In genomic region chr2:104656496-104657310, GRCh38 we compare ENCODE assay signal across 23 cellular contexts.
DNase-seq lines count a peak whose midpoint lies in the region; ATAC-seq, FAIRE-seq and TF ChIP-seq lines count a peak whose summit lies in the region.
"Had no signal": no experiment of that assay in that cellular context is flagged by ENCODE, and none has a peak within 500 bp of the region (broad histone marks: within the 10 kb centered on the region; RNA-seq: fewer than 3 reads in every experiment).

No MANE protein-coding gene starts in this region.

- POLR2A ChIA-PET in HepG2 (lab: Yijun Ruan, JAX), result no interaction called here
- POLR2A ChIA-PET in naive thymus-derived CD4-positive, alpha-beta T cell (lab: Charles Lee), result no interaction called here

- H3K4me3 Mint-ChIP-seq in nephron progenitor cell, result peak overlapping the region; percentile 69
- H3K4me3 Mint-ChIP-seq in naive thymus-derived CD4-positive, alpha-beta T cell, result no peak overlapping the region
- H3K4me3 Mint-ChIP-seq: activated naive CD4-positive, alpha-beta T cell treated with anti-CD3 and anti-CD28 coated beads for 36 hours; activated T-cell treated with anti-CD3 and anti-CD28 coated beads, Interleukin-2, amount 50 U/mL, for 4 hours; CD8-positive, alpha-beta T cell had no signal

- no peak for TF ChIP-seq POLR2A in HepG2 (IDR thresholded peaks at IDR 0.05; ENCODE audit: insufficient read depth in 1 of 2, low read depth in 2 of 2, low read length in 2 of 2)

- no peak overlapping the region for H3K27ac ChIP-seq in liver (ENCODE audit: low read depth in 1 of 2, low read length in 2 of 2)
- H3K27ac ChIP-seq in HepG2 (ENCODE audit: extremely low read length, insufficient read depth, low read length), result no peak overlapping the region
- H3K27ac ChIP-seq in naive thymus-derived CD4-positive, alpha-beta T cell (ENCODE audit: low read depth, low read length), result no peak overlapping the region
- H3K27ac ChIP-seq: epithelial cell of prostate, foreskin keratinocyte had no signal

- H3K9me3 Mint-ChIP-seq in nephron progenitor cell, result no peaks in the 10 kb centered on the region
- H3K9me3 Mint-ChIP-seq in naive thymus-derived CD4-positive, alpha-beta T cell, result peaks cover 0 to 8% (median 0%) of the 10 kb centered on the region in 11 donors
- H3K9me3 Mint-ChIP-seq: activated naive CD4-positive, alpha-beta T cell treated with anti-CD3 and anti-CD28 coated beads for 36 hours; activated T-cell treated with anti-CD3 and anti-CD28 coated beads, Interleukin-2, amount 50 U/mL, for 4 hours; CD8-positive, alpha-beta T cell had no signal

- H3K79me2 ChIP-seq in HepG2 (ENCODE audit: insufficient read depth, low read length), result no peaks in the 10 kb centered on the region

- no peaks in the 10 kb centered on the region for H3K36me3 Mint-ChIP-seq in nephron progenitor cell (ENCODE audit: low read depth)
- H3K36me3 Mint-ChIP-seq in naive thymus-derived CD4-positive, alpha-beta T cell, result no peaks in the 10 kb centered on the region
- H3K36me3 Mint-ChIP-seq: CD8-positive, alpha-beta T cell had no signal

- in situ Hi-C loops in HepG2 (cut with HindIII; ENCODE audit: extremely low pct_ligation_motif_present, low pct_unique_long_range_greater_than_20kb), result no loop called here

- H3K9ac ChIP-seq in liver (ENCODE audit: low read depth in 1 of 2, low read length in 2 of 2), result no peak overlapping the region
- no peak overlapping the region for H3K9ac ChIP-seq in HepG2 (ENCODE audit: insufficient read depth, low read depth, low read length)

- TF ChIP-seq RAD21 in liver (IDR thresholded peaks at IDR 0.05), result no peak
- TF ChIP-seq RAD21 in HepG2 (CRISPR knock-in tag; IDR thresholded peaks at IDR 0.05), result no peak

- DNase-seq in HepG2 (ENCODE audit: low spot score) (no peak), astrocyte of the hippocampus (ENCODE audit: low read depth, low spot score) (peak; percentile 29), nephron progenitor cell (peak; percentile 68), HCEC 1CT (no peak)
- no peak for DNase-seq in naive thymus-derived CD4-positive, alpha-beta T cell
- DNase-seq: activated naive CD4-positive, alpha-beta T cell treated with anti-CD3 and anti-CD28 coated beads for 36 hours; activated T-cell treated with anti-CD3 and anti-CD28 coated beads, Interleukin-2, amount 50 U/mL, for 4 hours; CD8-positive, alpha-beta T cell; central memory CD4-positive, alpha-beta T cell; DMS79; foreskin keratinocyte; MG63; mucosa of descending colon; NCI-H1417 treated with DMSO at 0.1 percent for 48 hours; NCI-H524; RPMI8226; T-helper 9 cell had no signal

- no peak for ATAC-seq in HepG2
- ATAC-seq in GM21619 (IDR thresholded peaks at IDR 0.05; ENCODE audit: unreplicated experiment), result no peak
- no peak for ATAC-seq in GM19351 (IDR thresholded peaks at IDR 0.05; ENCODE audit: unreplicated experiment)
- ATAC-seq in naive thymus-derived CD4-positive, alpha-beta T cell, result no peak
- ATAC-seq: activated T-cell treated with anti-CD3 and anti-CD28 coated beads, Interleukin-2, amount 50 U/mL, for 4 hours; CD8-positive, alpha-beta T cell; foreskin keratinocyte; left lobe of liver; mucosa of descending colon; SK-N-SH treated with all-trans-retinoic acid at 6 μM for 48 hours had no signal

- peak overlapping the region; percentile 46 for H3K27ac Mint-ChIP-seq in nephron progenitor cell
- no peak overlapping the region for H3K27ac Mint-ChIP-seq in naive thymus-derived CD4-positive, alpha-beta T cell
- H3K27ac Mint-ChIP-seq: activated naive CD4-positive, alpha-beta T cell treated with anti-CD3 and anti-CD28 coated beads for 36 hours; CD8-positive, alpha-beta T cell had no signal

- H3K27me3 Mint-ChIP-seq in nephron progenitor cell (ENCODE audit: low read depth, poor library complexity), result peaks cover 29% of the 10 kb centered on the region
- peaks cover 44 to 62% (median 46%) of the 10 kb centered on the region in 5 donors for H3K27me3 Mint-ChIP-seq in naive thymus-derived CD4-positive, alpha-beta T cell

- H3K4me1 ChIP-seq in liver (ENCODE audit: control insufficient read depth in 4 of 4, insufficient read depth in 4 of 4, low read length in 3 of 4), result peaks cover 0 to 7% (median 3%) of the 10 kb centered on the region in 4 donors
- no peaks in the 10 kb centered on the region for H3K4me1 ChIP-seq in HepG2 (ENCODE audit: insufficient read depth, low read length)
- no peaks in the 10 kb centered on the region for H3K4me1 ChIP-seq in naive thymus-derived CD4-positive, alpha-beta T cell (ENCODE audit: control insufficient read depth in 2 of 2, insufficient read depth in 2 of 2, low read length in 2 of 2)
- H3K4me1 ChIP-seq: foreskin keratinocyte had no signal

- H3K27me3 ChIP-seq in liver (ENCODE audit: control insufficient read depth in 4 of 4, insufficient read depth in 4 of 4, low read length in 3 of 4), result peaks cover 0 to 9% (median 5%) of the 10 kb centered on the region in 4 donors
- peaks cover 0 to 28% of the 10 kb centered on the region in 2 experiments; a peak in 4 of 5 replicates for H3K27me3 ChIP-seq in HepG2 (ENCODE audit: control insufficient read depth in 1 of 2, insufficient read depth in 2 of 2, low read length in 2 of 2)
- H3K27me3 ChIP-seq in naive thymus-derived CD4-positive, alpha-beta T cell (ENCODE audit: control insufficient read depth in 2 of 2, insufficient read depth in 2 of 2, low read length in 2 of 2), result peaks cover 0 to 4% of the 10 kb centered on the region in 2 donors
- H3K27me3 ChIP-seq: MG63 had no signal

- no peaks in the 10 kb centered on the region for H3K36me3 ChIP-seq in liver (ENCODE audit: control insufficient read depth in 4 of 4, insufficient read depth in 3 of 4, low read depth in 1 of 4, low read length in 3 of 4)
- H3K36me3 ChIP-seq in HepG2 (replicated peaks in 1 of 2; ENCODE audit: control insufficient read depth in 1 of 2, insufficient read depth in 2 of 2, low read length in 2 of 2), result no peaks in the 10 kb centered on the region
- no peaks in the 10 kb centered on the region for H3K36me3 ChIP-seq in naive thymus-derived CD4-positive, alpha-beta T cell (ENCODE audit: control insufficient read depth in 2 of 3, insufficient read depth in 3 of 3, low read length in 3 of 3)
- H3K36me3 ChIP-seq: MG63 had no signal

- H3K9me3 ChIP-seq in liver (ENCODE audit: control insufficient read depth in 4 of 4, low read length in 3 of 4) (no peaks in the 10 kb centered on the region), HepG2 (ENCODE audit: low read length) (no peaks in the 10 kb centered on the region)
- no peaks in the 10 kb centered on the region for H3K9me3 ChIP-seq in naive thymus-derived CD4-positive, alpha-beta T cell (ENCODE audit: control insufficient read depth in 2 of 3, low read length in 3 of 3)
- H3K9me3 ChIP-seq: MG63, mucosa of descending colon had no signal

- intact Hi-C loops in HepG2 (cut with micrococcal nuclease; ENCODE audit: unreplicated experiment), result no loop called here
- intact Hi-C loops in naive thymus-derived CD4-positive, alpha-beta T cell (cut with micrococcal nuclease), result no loop called here

- H3K4me1 Mint-ChIP-seq in nephron progenitor cell, result peaks cover 63% of the 10 kb centered on the region
- peaks cover 5 to 10% (median 8%) of the 10 kb centered on the region in 7 donors for H3K4me1 Mint-ChIP-seq in naive thymus-derived CD4-positive, alpha-beta T cell

- WGBS in liver, result 29% methylated on average over 22 of the region's 22 CpGs
- WGBS in HepG2 (ENCODE audit: low lambda C conversion rate), result 44% methylated on average over 22 of the region's 22 CpGs

- CTCF ChIA-PET in HepG2 (lab: Yijun Ruan, JAX; ENCODE audit: low intra/inter-chr PET ratio, low total read pairs), result no interaction called here
- CTCF ChIA-PET in naive thymus-derived CD4-positive, alpha-beta T cell (lab: Charles Lee), result no interaction called here

- H3K4me3 ChIP-seq in liver (ENCODE audit: low read depth in 1 of 3, low read length in 3 of 3) (no peak overlapping the region), HepG2 (replicated peaks in 1 of 3; ENCODE audit: insufficient read depth in 1 of 3, low read depth in 2 of 3, low read length in 3 of 3) (no peak overlapping the region)
- no peak overlapping the region for H3K4me3 ChIP-seq in naive thymus-derived CD4-positive, alpha-beta T cell (ENCODE audit: low read length)
- H3K4me3 ChIP-seq: MG63, mucosa of descending colon had no signal

- BruUV-seq in HepG2 (replicated peaks; lab: Mats Ljungman, UMichigan), result no TSS peak

- H3K4me2 ChIP-seq in HepG2 (ENCODE audit: low read depth, low read length), result no peak overlapping the region

- TF ChIP-seq CTCF in liver (IDR thresholded peaks at IDR 0.05; ENCODE audit: low read depth, low read length, missing input control), result no peak
- TF ChIP-seq CTCF in HepG2 (CRISPR knock-in tag; IDR thresholded peaks at IDR 0.05), result no peak
- TF ChIP-seq CTCF in nephron progenitor cell (IDR thresholded peaks at IDR 0.05), result no peak

- no peak for FAIRE-seq in HepG2 (lab: Jason Lieb, UNC)

- no peaks in the 10 kb centered on the region for H4K20me1 ChIP-seq in HepG2 (ENCODE audit: insufficient read depth, low read length)

- H2AFZ ChIP-seq in HepG2 (ENCODE audit: low read length), result no peak overlapping the region

- TF ChIP-seq EP300 in HepG2 (IDR thresholded peaks at IDR 0.05; ENCODE audit: low read depth in 2 of 2, low read length in 2 of 2) (no peak), HepG2 (CRISPR knock-in tag; IDR thresholded peaks at IDR 0.05; ENCODE audit: borderline replicate concordance) (no peak)

TF ChIP-seq in liver, 16 proteins besides CTCF, POLR2A, EP300 and RAD21:
- peak; percentile 34 for TF ChIP-seq NR2F2 (IDR thresholded peaks at IDR 0.05)
- TF ChIP-seq YY1 (IDR thresholded peaks at IDR 0.05), result no peak
- no peak for TF ChIP-seq FOXA1 (IDR thresholded peaks at IDR 0.05)
- TF ChIP-seq, protein P1, sequence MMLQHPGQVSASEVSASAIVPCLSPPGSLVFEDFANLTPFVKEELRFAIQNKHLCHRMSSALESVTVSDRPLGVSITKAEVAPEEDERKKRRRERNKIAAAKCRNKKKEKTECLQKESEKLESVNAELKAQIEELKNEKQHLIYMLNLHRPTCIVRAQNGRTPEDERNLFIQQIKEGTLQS (IDR thresholded peaks at IDR 0.05), result no peak
- TF ChIP-seq SP1 (IDR thresholded peaks at IDR 0.05), result no peak
- TF ChIP-seq TAF1 (conservative IDR thresholded peaks at IDR 0.05), result no peak

TF ChIP-seq in HepG2, 621 proteins besides CTCF, POLR2A, EP300 and RAD21 (continues in another document):
- no peak for TF ChIP-seq ZBTB39 (CRISPR knock-in tag; IDR thresholded peaks at IDR 0.05)

Comparison
In these comparisons a context has a peak if more than half of its experiments do, and no peak if none do; other contexts are left out.
1. DNase-seq: peak in astrocyte of the hippocampus (single experiment) and nephron progenitor cell (single experiment); none in HepG2 (single experiment), naive thymus-derived CD4-positive, alpha-beta T cell (0 of 9) and HCEC 1CT (single experiment).